9 cellular contexts compared by ENCODE assay signal in the genomic region with DNA sequence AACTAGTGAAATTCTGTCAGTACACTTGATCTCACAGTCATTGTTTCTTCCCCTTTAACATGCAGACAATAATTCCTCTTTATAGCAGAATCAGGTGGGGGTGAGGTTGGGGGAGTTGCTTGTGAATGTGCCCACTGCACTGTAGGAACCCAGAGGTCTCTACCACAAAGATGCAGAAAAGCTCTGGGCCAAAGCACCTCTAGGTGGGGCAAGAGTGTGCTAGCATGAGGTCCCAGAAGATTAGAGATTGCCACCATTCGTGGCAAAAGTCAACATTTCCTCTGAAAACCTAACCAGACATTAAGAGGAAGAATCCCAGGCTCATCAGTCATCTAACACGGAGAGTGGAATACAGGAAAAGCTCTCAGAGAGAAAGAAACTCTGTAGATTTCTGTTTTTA.
A peak's percentile ranks its signal among the peaks of the same experiment; 100 is the strongest.
DNase-seq lines count a peak whose midpoint lies in the region; ATAC-seq and TF ChIP-seq lines count a peak whose summit lies in the region.
"Had no signal": no experiment of that assay in that cellular context is flagged by ENCODE, and none has a peak within 500 bp of the region (broad histone marks: within the 10 kb centered on the region; RNA-seq: fewer than 3 reads in every experiment).

No MANE protein-coding gene starts in this region.

- H3K27ac ChIP-seq in 22Rv1: no peak overlapping the region

- no peaks in the 10 kb centered on the region for H3K36me3 Mint-ChIP-seq in activated naive CD4-positive, alpha-beta T cell treated with anti-CD3 and anti-CD28 coated beads, Interleukin-2, amount 50 U/mL, for 72 hours

- H3K27ac Mint-ChIP-seq in activated naive CD4-positive, alpha-beta T cell treated with anti-CD3 and anti-CD28 coated beads, Interleukin-2, amount 50 U/mL, for 72 hours: no peak overlapping the region

- DNase-seq in NCI-H226 (peak; percentile 22), fibroblast of the aortic adventitia (ENCODE audit: low read depth) (no peak), NCI-H2196 treated with DMSO at 0.1 percent for 48 hours (lab: John Stamatoyannopoulos, UW; ENCODE audit: unreplicated experiment) (no peak)
- DNase-seq in activated T-cell treated with anti-CD3 and anti-CD28 coated beads, Interleukin-2, amount 50 U/mL, for 48 hours: no peak
- DNase-seq in activated naive CD4-positive, alpha-beta T cell treated with anti-CD3 and anti-CD28 coated beads, Interleukin-2, amount 50 U/mL, for 72 hours (ENCODE audit: low spot score in 2 of 2): no peak
- no peak for DNase-seq in activated naive CD4-positive, alpha-beta T cell treated with anti-CD3 and anti-CD28 coated beads, Interleukin-2, amount 50 U/mL, for 16 hours
- DNase-seq: cerebellar nuclear complex had no signal

- no peak for ATAC-seq in activated naive CD4-positive, alpha-beta T cell treated with anti-CD3 and anti-CD28 coated beads, Interleukin-2, amount 50 U/mL, for 72 hours

- no peak overlapping the region for H3K4me3 ChIP-seq in fibroblast of the aortic adventitia (ENCODE audit: low read depth, low read length)

- TF ChIP-seq CTCF in 22Rv1 (IDR thresholded peaks at IDR 0.05) (peak; percentile 46), GM12874 (IDR thresholded peaks at IDR 0.05; ENCODE audit: insufficient read depth, low read depth, low read length) (peak; percentile 67), fibroblast of the aortic adventitia (IDR thresholded peaks at IDR 0.05; ENCODE audit: insufficient read depth, low read length) (peak; percentile 38)

- H3K9me3 Mint-ChIP-seq in activated naive CD4-positive, alpha-beta T cell treated with anti-CD3 and anti-CD28 coated beads, Interleukin-2, amount 50 U/mL, for 72 hours: peaks cover 0 to 5% of the 10 kb centered on the region in 2 donors
